ENCODE assay signal across 7 cellular contexts in genomic region chr6:42136508-42137191, GRCh38. TPM values are rescaled to one million over a fixed set of nuclear protein-coding genes. Genes with fewer than 3 reads are reported as not detected.
DNase-seq lines count a peak whose midpoint lies in the region; ATAC-seq and TF ChIP-seq lines count a peak whose summit lies in the region.

No MANE protein-coding gene starts in this region.

- no peak overlapping the region for H3K4me3 ChIP-seq in Loucy (ENCODE audit: low read length, poor library complexity, severe bottlenecking)
- H3K4me3 ChIP-seq in suprapubic skin: peak overlapping the region; percentile 9

- H3K36me3 ChIP-seq in Loucy (ENCODE audit: insufficient read depth, low read length) (no peaks in the 10 kb centered on the region), suprapubic skin (peaks cover 6% of the 10 kb centered on the region)

- H3K9me2 ChIP-seq in Loucy (replicated peaks; ENCODE audit: low read depth, low read length): no peaks in the 10 kb centered on the region

- H3K27ac ChIP-seq in suprapubic skin: peak overlapping the region; percentile 79

- H3K27me3 ChIP-seq in Loucy (ENCODE audit: insufficient read depth, low read length, poor library complexity, severe bottlenecking) (no peaks in the 10 kb centered on the region), suprapubic skin (no peaks in the 10 kb centered on the region)

- H3K4me2 ChIP-seq in Loucy (ENCODE audit: low read depth, low read length, poor library complexity, severe bottlenecking): no peak overlapping the region

- no peak for TF ChIP-seq POLR2A in suprapubic skin (IDR thresholded peaks at IDR 0.05)

- peak overlapping the region; percentile 54 for H2AFZ ChIP-seq in Loucy (ENCODE audit: low read length)

- ATAC-seq in activated naive CD4-positive, alpha-beta T cell treated with anti-CD3 and anti-CD28 coated beads, Interleukin-2, amount 50 U/mL, for 72 hours: peak; percentile 88 to 90
- no peak for ATAC-seq in GM21786 (IDR thresholded peaks at IDR 0.05; ENCODE audit: unreplicated experiment)

- WGBS in suprapubic skin: 49% methylated on average over 14 of the region's 14 CpGs

- no peak for TF ChIP-seq EP300 in suprapubic skin (IDR thresholded peaks at IDR 0.05)

- H3K36me3 Mint-ChIP-seq in activated naive CD4-positive, alpha-beta T cell treated with anti-CD3 and anti-CD28 coated beads, Interleukin-2, amount 50 U/mL, for 72 hours: no peaks in the 10 kb centered on the region

- in situ Hi-C loops in GM13976 (cut with MboI; ENCODE audit: low sequenced_read_pairs, unreplicated experiment): no loop called here

- H3K79me2 ChIP-seq in Loucy (ENCODE audit: insufficient read depth, low read length): no peaks in the 10 kb centered on the region

- H3K9me3 ChIP-seq in Loucy (ENCODE audit: insufficient read depth, low read depth, low read length) (no peaks in the 10 kb centered on the region), suprapubic skin (no peaks in the 10 kb centered on the region)

- DNase-seq in GM13976 (ENCODE audit: low spot score): peak; percentile 85
- DNase-seq in activated naive CD4-positive, alpha-beta T cell treated with anti-CD3 and anti-CD28 coated beads, Interleukin-2, amount 50 U/mL, for 72 hours (ENCODE audit: low spot score in 2 of 2): peak in 1 of 2 donors; percentile 21
- DNase-seq in kidney glomerular epithelial cell (lab: John Stamatoyannopoulos, UW): peak; percentile 78
- no peak for DNase-seq in suprapubic skin (ENCODE audit: low spot score in 2 of 2)
- no peak for DNase-seq in NCI-H2029 treated with DMSO at 0.1 percent for 48 hours (lab: John Stamatoyannopoulos, UW)

- H4K20me1 ChIP-seq in Loucy (ENCODE audit: insufficient read depth, low read length, poor library complexity, severe bottlenecking): no peaks in the 10 kb centered on the region

- TF ChIP-seq CTCF in GM13976 (IDR thresholded peaks at IDR 0.05; ENCODE audit: borderline replicate concordance, control extremely low read depth, extremely low read depth, insufficient read depth, missing control alignments) (peak; percentile 46), Loucy (conservative IDR thresholded peaks at IDR 0.05; ENCODE audit: low read length) (peak; percentile 65), suprapubic skin (IDR thresholded peaks at IDR 0.05) (no peak)

- H3K9ac ChIP-seq in Loucy (ENCODE audit: low read depth, low read length, poor library complexity, severe bottlenecking): no peak overlapping the region

- no peaks in the 10 kb centered on the region for H3F3A ChIP-seq in Loucy (ENCODE audit: low read depth)

- H3K9me3 Mint-ChIP-seq in activated naive CD4-positive, alpha-beta T cell treated with anti-CD3 and anti-CD28 coated beads, Interleukin-2, amount 50 U/mL, for 72 hours: no peaks in the 10 kb centered on the region

- H3K4me1 ChIP-seq in Loucy (ENCODE audit: insufficient read depth, low read length, poor library complexity, severe bottlenecking) (no peaks in the 10 kb centered on the region), suprapubic skin (peaks cover 62% of the 10 kb centered on the region)

- peak overlapping the region; percentile 33 to 68 for H3K27ac Mint-ChIP-seq in activated naive CD4-positive, alpha-beta T cell treated with anti-CD3 and anti-CD28 coated beads, Interleukin-2, amount 50 U/mL, for 72 hours

RNA-seq across cellular contexts. Expression of gene C6orf132, which starts 5.8 kb away (rescaled TPM):
- total RNA-seq in activated naive CD4-positive, alpha-beta T cell treated with anti-CD3 and anti-CD28 coated beads, Interleukin-2, amount 50 U/mL, for 72 hours: under 1 TPM; 0.20 to 0.29 TPM
- 100 to 1,000 TPM; 112 to 150 (median 122) TPM for total RNA-seq in suprapubic skin

RNA-seq across cellular contexts. Expression of gene GUCA1A, which starts 36.5 kb away (rescaled TPM):
- total RNA-seq in activated naive CD4-positive, alpha-beta T cell treated with anti-CD3 and anti-CD28 coated beads, Interleukin-2, amount 50 U/mL, for 72 hours: under 1 TPM; 0.14 to 0.37 TPM
- total RNA-seq in suprapubic skin: under 1 TPM in 1 of 4 donors, not detected in 3; 0.76 TPM

RNA-seq across cellular contexts. Expression of gene GUCA1B, which starts 58.1 kb away (rescaled TPM):
- 1 to 10 TPM; 2.7 to 7.6 TPM for total RNA-seq in activated naive CD4-positive, alpha-beta T cell treated with anti-CD3 and anti-CD28 coated beads, Interleukin-2, amount 50 U/mL, for 72 hours
- 1 to 10 TPM in 1 of 4 donors, under 1 TPM in 2, not detected in 1; 0.47 to 4.2 (median 0.76) TPM for total RNA-seq in suprapubic skin

Comparison
In these comparisons a context has a peak if more than half of its experiments do, and no peak if none do; other contexts are left out.
1. DNase-seq: peak in GM13976 (single experiment) and kidney glomerular epithelial cell (single experiment); none in suprapubic skin (0 of 2) and NCI-H2029 treated with DMSO at 0.1 percent for 48 hours (single experiment).
2. CTCF ChIP-seq: peak in GM13976 (single experiment) and Loucy (single experiment); none in suprapubic skin (0 of 2).
3. RNA of gene C6orf132, which starts 5.8 kb away (total RNA-seq): 112 to 150 TPM in suprapubic skin; 0.20 to 0.29 TPM in activated naive CD4-positive, alpha-beta T cell treated with anti-CD3 and anti-CD28 coated beads, Interleukin-2, amount 50 U/mL, for 72 hours; every median in the first group is over 10 times any median in the second.